ENCODE assay signal across 2 cellular contexts in the genomic region with DNA sequence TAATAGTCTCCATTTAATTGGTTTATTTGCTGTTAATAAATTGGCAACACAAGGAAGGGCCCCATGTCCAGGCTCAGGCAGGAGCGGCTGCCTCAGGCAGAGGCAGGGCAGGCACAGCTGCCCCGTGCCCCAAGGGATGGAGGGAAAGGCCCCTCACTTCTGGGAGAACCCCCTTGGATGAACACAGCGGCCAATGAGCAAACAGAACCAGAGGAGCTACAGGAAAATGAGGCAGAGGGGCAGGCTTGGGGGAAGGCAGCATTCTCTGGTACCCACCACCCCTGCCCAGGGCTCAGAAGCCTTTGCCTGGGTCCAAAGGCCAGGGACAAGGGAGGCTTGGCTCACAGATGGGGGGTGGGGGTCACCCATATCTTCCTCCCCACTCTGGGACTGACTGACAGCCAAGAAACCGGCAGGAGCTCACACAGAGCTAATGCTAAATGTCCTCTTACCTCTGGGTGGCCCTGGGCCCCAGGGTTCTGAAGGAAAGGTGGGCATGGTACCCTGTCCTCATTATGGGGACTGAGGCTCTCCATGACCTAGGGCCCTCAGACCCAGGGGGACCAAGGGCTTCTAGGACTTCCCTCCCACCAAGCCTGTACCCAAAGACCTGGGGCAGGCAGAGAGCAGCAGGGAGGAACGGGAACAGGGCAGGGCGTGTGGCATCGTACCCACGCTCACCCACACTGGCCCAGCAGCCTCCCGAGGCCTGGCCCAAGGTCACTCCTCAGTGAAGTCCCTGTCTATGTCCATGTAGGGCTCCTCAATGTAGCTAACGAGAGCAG.
TF ChIP-seq lines count a peak whose summit lies in the region.

No MANE protein-coding gene starts in this region.

TF ChIP-seq in SK-N-SH, 30 proteins besides CTCF, POLR2A, EP300 and RAD21:
- TF ChIP-seq EZH2phosphoT487 (IDR thresholded peaks at IDR 0.05; ENCODE audit: borderline replicate concordance, low read depth) = no peak
- TF ChIP-seq, protein P1, sequence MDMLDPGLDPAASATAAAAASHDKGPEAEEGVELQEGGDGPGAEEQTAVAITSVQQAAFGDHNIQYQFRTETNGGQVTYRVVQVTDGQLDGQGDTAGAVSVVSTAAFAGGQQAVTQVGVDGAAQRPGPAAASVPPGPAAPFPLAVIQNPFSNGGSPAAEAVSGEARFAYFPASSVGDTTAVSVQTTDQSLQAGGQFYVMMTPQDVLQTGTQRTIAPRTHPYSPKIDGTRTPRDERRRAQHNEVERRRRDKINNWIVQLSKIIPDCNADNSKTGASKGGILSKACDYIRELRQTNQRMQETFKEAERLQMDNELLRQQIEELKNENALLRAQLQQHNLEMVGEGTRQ (IDR thresholded peaks at IDR 0.05; ENCODE audit: borderline replicate concordance, low read depth, low read length) = no peak
- TF ChIP-seq TEAD4 (IDR thresholded peaks at IDR 0.05; ENCODE audit: borderline replicate concordance, insufficient read depth) = no peak
- TF ChIP-seq, protein P2, sequence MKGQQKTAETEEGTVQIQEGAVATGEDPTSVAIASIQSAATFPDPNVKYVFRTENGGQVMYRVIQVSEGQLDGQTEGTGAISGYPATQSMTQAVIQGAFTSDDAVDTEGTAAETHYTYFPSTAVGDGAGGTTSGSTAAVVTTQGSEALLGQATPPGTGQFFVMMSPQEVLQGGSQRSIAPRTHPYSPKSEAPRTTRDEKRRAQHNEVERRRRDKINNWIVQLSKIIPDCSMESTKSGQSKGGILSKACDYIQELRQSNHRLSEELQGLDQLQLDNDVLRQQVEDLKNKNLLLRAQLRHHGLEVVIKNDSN (IDR thresholded peaks at IDR 0.05; ENCODE audit: borderline replicate concordance, low read depth) = no peak
- no peak for TF ChIP-seq MXI1 (IDR thresholded peaks at IDR 0.05; ENCODE audit: low read depth, low read length)

TF ChIP-seq in SK-N-SH treated with all-trans-retinoic acid at 6 μM for 48 hours, 23 proteins besides CTCF, POLR2A, EP300 and RAD21:
- no peak for TF ChIP-seq ESRRG (CRISPR knock-in tag; IDR thresholded peaks at IDR 0.05)
- TF ChIP-seq GLIS3 (CRISPR knock-in tag; IDR thresholded peaks at IDR 0.05) = no peak
- TF ChIP-seq, protein P3, sequence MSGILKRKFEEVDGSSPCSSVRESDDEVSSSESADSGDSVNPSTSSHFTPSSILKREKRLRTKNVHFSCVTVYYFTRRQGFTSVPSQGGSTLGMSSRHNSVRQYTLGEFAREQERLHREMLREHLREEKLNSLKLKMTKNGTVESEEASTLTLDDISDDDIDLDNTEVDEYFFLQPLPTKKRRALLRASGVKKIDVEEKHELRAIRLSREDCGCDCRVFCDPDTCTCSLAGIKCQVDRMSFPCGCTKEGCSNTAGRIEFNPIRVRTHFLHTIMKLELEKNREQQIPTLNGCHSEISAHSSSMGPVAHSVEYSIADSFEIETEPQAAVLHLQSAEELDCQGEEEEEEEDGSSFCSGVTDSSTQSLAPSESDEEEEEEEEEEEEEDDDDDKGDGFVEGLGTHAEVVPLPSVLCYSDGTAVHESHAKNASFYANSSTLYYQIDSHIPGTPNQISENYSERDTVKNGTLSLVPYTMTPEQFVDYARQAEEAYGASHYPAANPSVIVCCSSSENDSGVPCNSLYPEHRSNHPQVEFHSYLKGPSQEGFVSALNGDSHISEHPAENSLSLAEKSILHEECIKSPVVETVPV (CRISPR knock-in tag; IDR thresholded peaks at IDR 0.05) = no peak
- no peak for TF ChIP-seq ZNF8 (CRISPR knock-in tag; IDR thresholded peaks at IDR 0.05)
- TF ChIP-seq OSR1 (CRISPR knock-in tag; IDR thresholded peaks at IDR 0.05) = no peak
- TF ChIP-seq ZFP30 (CRISPR knock-in tag; IDR thresholded peaks at IDR 0.05) = no peak
- no peak for TF ChIP-seq ARNTL (CRISPR knock-in tag; IDR thresholded peaks at IDR 0.05; ENCODE audit: borderline replicate concordance, low read depth)
- TF ChIP-seq ISL1 (CRISPR knock-in tag; IDR thresholded peaks at IDR 0.05) = no peak
- TF ChIP-seq ZC3H10 (CRISPR knock-in tag; IDR thresholded peaks at IDR 0.05) = no peak
- TF ChIP-seq ZFP3 (CRISPR knock-in tag; IDR thresholded peaks at IDR 0.05) = no peak
- no peak for TF ChIP-seq SNAI2 (CRISPR knock-in tag; IDR thresholded peaks at IDR 0.05)
- TF ChIP-seq TCF4 (CRISPR knock-in tag; IDR thresholded peaks at IDR 0.05; ENCODE audit: borderline replicate concordance) = no peak
- TF ChIP-seq, protein P4, sequence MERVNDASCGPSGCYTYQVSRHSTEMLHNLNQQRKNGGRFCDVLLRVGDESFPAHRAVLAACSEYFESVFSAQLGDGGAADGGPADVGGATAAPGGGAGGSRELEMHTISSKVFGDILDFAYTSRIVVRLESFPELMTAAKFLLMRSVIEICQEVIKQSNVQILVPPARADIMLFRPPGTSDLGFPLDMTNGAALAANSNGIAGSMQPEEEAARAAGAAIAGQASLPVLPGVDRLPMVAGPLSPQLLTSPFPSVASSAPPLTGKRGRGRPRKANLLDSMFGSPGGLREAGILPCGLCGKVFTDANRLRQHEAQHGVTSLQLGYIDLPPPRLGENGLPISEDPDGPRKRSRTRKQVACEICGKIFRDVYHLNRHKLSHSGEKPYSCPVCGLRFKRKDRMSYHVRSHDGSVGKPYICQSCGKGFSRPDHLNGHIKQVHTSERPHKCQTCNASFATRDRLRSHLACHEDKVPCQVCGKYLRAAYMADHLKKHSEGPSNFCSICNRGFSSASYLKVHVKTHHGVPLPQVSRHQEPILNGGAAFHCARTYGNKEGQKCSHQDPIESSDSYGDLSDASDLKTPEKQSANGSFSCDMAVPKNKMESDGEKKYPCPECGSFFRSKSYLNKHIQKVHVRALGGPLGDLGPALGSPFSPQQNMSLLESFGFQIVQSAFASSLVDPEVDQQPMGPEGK (CRISPR knock-in tag; IDR thresholded peaks at IDR 0.05; ENCODE audit: borderline replicate concordance) = no peak
- no peak for TF ChIP-seq ZNF70 (CRISPR knock-in tag; IDR thresholded peaks at IDR 0.05)
- no peak for TF ChIP-seq BACH2 (CRISPR knock-in tag; IDR thresholded peaks at IDR 0.05; ENCODE audit: borderline replicate concordance)
- TF ChIP-seq TOX (CRISPR knock-in tag; IDR thresholded peaks at IDR 0.05; ENCODE audit: borderline replicate concordance) = no peak
- TF ChIP-seq, protein P5, sequence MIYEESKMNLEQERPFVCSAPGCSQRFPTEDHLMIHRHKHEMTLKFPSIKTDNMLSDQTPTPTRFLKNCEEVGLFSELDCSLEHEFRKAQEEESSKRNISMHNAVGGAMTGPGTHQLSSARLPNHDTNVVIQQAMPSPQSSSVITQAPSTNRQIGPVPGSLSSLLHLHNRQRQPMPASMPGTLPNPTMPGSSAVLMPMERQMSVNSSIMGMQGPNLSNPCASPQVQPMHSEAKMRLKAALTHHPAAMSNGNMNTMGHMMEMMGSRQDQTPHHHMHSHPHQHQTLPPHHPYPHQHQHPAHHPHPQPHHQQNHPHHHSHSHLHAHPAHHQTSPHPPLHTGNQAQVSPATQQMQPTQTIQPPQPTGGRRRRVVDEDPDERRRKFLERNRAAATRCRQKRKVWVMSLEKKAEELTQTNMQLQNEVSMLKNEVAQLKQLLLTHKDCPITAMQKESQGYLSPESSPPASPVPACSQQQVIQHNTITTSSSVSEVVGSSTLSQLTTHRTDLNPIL (CRISPR knock-in tag; IDR thresholded peaks at IDR 0.05; ENCODE audit: low read depth) = no peak
- no peak for TF ChIP-seq RARB (CRISPR knock-in tag; IDR thresholded peaks at IDR 0.05)
